Comparison of ENCODE assay signal across 8 cellular contexts in genomic region chr6:143279385-143279784, GRCh38.
A peak's percentile ranks its signal among the peaks of the same experiment; 100 is the strongest.
DNase-seq lines count a peak whose midpoint lies in the region; ATAC-seq and TF ChIP-seq lines count a peak whose summit lies in the region.

No MANE protein-coding gene starts in this region.

- POLR2A ChIA-PET in WTC11 (lab: Charles Lee): no interaction called here

- no peaks in the 10 kb centered on the region for H3K9me3 Mint-ChIP-seq in CD4-positive, CD25-positive, alpha-beta regulatory T cell
- H3K9me3 Mint-ChIP-seq in WTC11: no peaks in the 10 kb centered on the region

- H3K4me1 Mint-ChIP-seq in CD4-positive, CD25-positive, alpha-beta regulatory T cell: peaks cover 0 to 5% (median 2%) of the 10 kb centered on the region in 4 donors
- no peaks in the 10 kb centered on the region for H3K4me1 Mint-ChIP-seq in WTC11

- H3K27ac Mint-ChIP-seq in CD4-positive, CD25-positive, alpha-beta regulatory T cell: no peak overlapping the region
- H3K27ac Mint-ChIP-seq in WTC11: no peak overlapping the region

- no peaks in the 10 kb centered on the region for H3K36me3 ChIP-seq in CD4-positive, CD25-positive, alpha-beta regulatory T cell (ENCODE audit: control insufficient read depth, insufficient read depth, low read length)
- H3K36me3 ChIP-seq in kidney epithelial cell (ENCODE audit: control insufficient read depth, insufficient read depth, low read length): no peaks in the 10 kb centered on the region

- H3K27me3 ChIP-seq in CD4-positive, CD25-positive, alpha-beta regulatory T cell (ENCODE audit: control insufficient read depth, insufficient read depth, low read length): no peaks in the 10 kb centered on the region
- no peaks in the 10 kb centered on the region for H3K27me3 ChIP-seq in kidney epithelial cell (ENCODE audit: control insufficient read depth, insufficient read depth, low read length)

- H3K27ac ChIP-seq in CD4-positive, CD25-positive, alpha-beta regulatory T cell (ENCODE audit: insufficient read depth, low read length, poor library complexity, severe bottlenecking): no peak overlapping the region

- H3K4me3 ChIP-seq in CD4-positive, CD25-positive, alpha-beta regulatory T cell (ENCODE audit: low read depth, low read length): no peak overlapping the region
- H3K4me3 ChIP-seq in kidney epithelial cell (ENCODE audit: low read depth, low read length): no peak overlapping the region

- H3K27me3 Mint-ChIP-seq in CD4-positive, CD25-positive, alpha-beta regulatory T cell: peaks cover 4% of the 10 kb centered on the region
- no peaks in the 10 kb centered on the region for H3K27me3 Mint-ChIP-seq in WTC11 (ENCODE audit: low read depth)

- ATAC-seq in CD4-positive, CD25-positive, alpha-beta regulatory T cell (ENCODE audit: low read depth in 2 of 2): no peak
- ATAC-seq in WTC11 (peak; percentile 96), HG03354 (IDR thresholded peaks at IDR 0.05; ENCODE audit: poor library complexity, severe bottlenecking, unreplicated experiment) (no peak), GM18907 (IDR thresholded peaks at IDR 0.05; ENCODE audit: unreplicated experiment) (no peak), GM19397 (IDR thresholded peaks at IDR 0.05; ENCODE audit: unreplicated experiment) (no peak)

- no peak for TF ChIP-seq CTCF in WTC11 (IDR thresholded peaks at IDR 0.05)
- TF ChIP-seq CTCF in kidney epithelial cell (IDR thresholded peaks at IDR 0.05; ENCODE audit: insufficient read depth, low read length, poor library complexity, severe bottlenecking): peak; percentile 28

- no peaks in the 10 kb centered on the region for H3K9me3 ChIP-seq in CD4-positive, CD25-positive, alpha-beta regulatory T cell (ENCODE audit: control insufficient read depth in 2 of 2, low read length in 2 of 2)

- peak in 2 of 3 donors; percentile 5 to 22 for DNase-seq in CD4-positive, CD25-positive, alpha-beta regulatory T cell
- DNase-seq in H4 (ENCODE audit: low spot score) (peak; percentile 9), WTC11 (ENCODE audit: low spot score) (peak; percentile 41), kidney epithelial cell (ENCODE audit: low read depth) (no peak), mesenteric fat pad (ENCODE audit: low spot score) (no peak)

- H3K4me1 ChIP-seq in CD4-positive, CD25-positive, alpha-beta regulatory T cell (ENCODE audit: control insufficient read depth, insufficient read depth, low read length, poor library complexity, severe bottlenecking): no peaks in the 10 kb centered on the region

- no peak overlapping the region for H3K4me3 Mint-ChIP-seq in CD4-positive, CD25-positive, alpha-beta regulatory T cell
- no peak overlapping the region for H3K4me3 Mint-ChIP-seq in WTC11

- peaks cover 3% of the 10 kb centered on the region for H3K36me3 Mint-ChIP-seq in CD4-positive, CD25-positive, alpha-beta regulatory T cell
- no peaks in the 10 kb centered on the region; the same call in 1 of the 2 replicates for H3K36me3 Mint-ChIP-seq in WTC11

- CTCF ChIA-PET in WTC11 (lab: Charles Lee): interaction anchor here (0.7 to 2.4 kb wide), 5 partner anchors 11 to 805 kb away, joined by 3 to 18 read pairs (median 4); no protein-coding TSS in a partner anchor

TF ChIP-seq in WTC11, 78 proteins besides CTCF, POLR2A, EP300 and RAD21:
- TF ChIP-seq NR3C1 (CRISPR knock-in tag; conservative IDR thresholded peaks at IDR 0.05; ENCODE audit: low read depth): no peak
- no peak for TF ChIP-seq SP1 (CRISPR knock-in tag; conservative IDR thresholded peaks at IDR 0.05)
- TF ChIP-seq ZNF317 (CRISPR knock-in tag; IDR thresholded peaks at IDR 0.05; ENCODE audit: borderline replicate concordance, low read depth): 0 out of 2 replicates have a peak, but pooled peaks have one; percentile 40
- TF ChIP-seq NR2C2 (CRISPR knock-in tag; IDR thresholded peaks at IDR 0.05): no peak
- TF ChIP-seq ZNF281 (CRISPR knock-in tag; IDR thresholded peaks at IDR 0.05): no peak
- no peak for TF ChIP-seq TEAD1 (CRISPR knock-in tag; IDR thresholded peaks at IDR 0.05)

Comparison
In these comparisons a context has a peak if more than half of its experiments do, and no peak if none do; other contexts are left out.
1. DNase-seq: peak in CD4-positive, CD25-positive, alpha-beta regulatory T cell (2 of 3), H4 (single experiment) and WTC11 (single experiment); none in kidney epithelial cell (single experiment) and mesenteric fat pad (single experiment).